ENCODE assay signal across 7 cellular contexts in the genomic region with DNA sequence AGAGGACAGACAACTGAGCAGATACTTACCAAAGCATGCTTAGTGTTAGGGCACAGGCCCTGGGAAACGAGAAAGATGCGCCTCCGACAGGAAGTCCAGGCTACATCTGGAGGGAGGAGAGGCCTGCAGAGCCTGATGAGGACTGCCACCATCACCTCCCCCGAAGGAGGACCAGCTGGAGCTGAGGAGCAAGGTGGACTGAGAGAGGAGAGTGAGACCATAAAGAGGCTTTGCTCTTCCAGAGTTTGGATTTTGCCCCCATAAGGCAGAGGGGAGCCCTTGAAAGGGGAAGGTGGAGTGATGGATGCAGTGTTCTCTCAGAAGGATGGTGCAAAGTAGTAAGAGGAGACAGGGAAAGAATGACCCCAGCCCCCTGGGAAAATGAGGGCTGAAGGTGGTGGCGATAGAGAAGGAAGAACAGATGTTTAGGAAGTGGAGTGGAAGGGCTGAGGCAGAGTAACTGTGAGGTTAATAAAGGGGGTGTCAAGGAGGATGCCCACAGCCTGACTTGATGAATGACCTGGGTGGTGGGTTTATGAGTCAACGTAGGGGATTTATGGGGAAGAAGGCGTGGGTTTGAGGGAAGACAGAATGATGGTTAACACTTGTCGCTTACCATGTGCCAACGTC. TPM values are rescaled to one million over a fixed set of nuclear protein-coding genes. Genes with fewer than 3 reads are reported as not detected.
DNase-seq lines count a peak whose midpoint lies in the region; ATAC-seq lines count a peak whose summit lies in the region.

No MANE protein-coding gene starts in this region.

- H3K27ac ChIP-seq in HUES6 (ENCODE audit: low read depth, low read length) = no peak overlapping the region; the same call in 1 of the 2 replicates

- H3K4me1 ChIP-seq in HUES6 (ENCODE audit: control insufficient read depth, insufficient read depth, low read length) (peaks cover 29% of the 10 kb centered on the region), iPS-15b (ENCODE audit: control insufficient read depth, insufficient read depth, low read length) (peaks cover 22% of the 10 kb centered on the region)

- no peaks in the 10 kb centered on the region for H3K27me3 Mint-ChIP-seq in activated CD8-positive, alpha-beta memory T cell treated with anti-CD3 and anti-CD28 coated beads, Interleukin-2, amount 10 ng/mL, durations not matched to agents 7 days and 5 days

- no peaks in the 10 kb centered on the region for H3K9me3 ChIP-seq in HUES6 (ENCODE audit: control insufficient read depth, insufficient read depth, low read depth, low read length)
- no peaks in the 10 kb centered on the region for H3K9me3 ChIP-seq in iPS-15b (ENCODE audit: control insufficient read depth, insufficient read depth, low read length)

- no peak overlapping the region for H3K27ac Mint-ChIP-seq in activated CD8-positive, alpha-beta memory T cell treated with anti-CD3 and anti-CD28 coated beads, Interleukin-2, amount 10 ng/mL, durations not matched to agents 7 days and 5 days

- CTCF ChIA-PET in activated CD8-positive, alpha-beta memory T cell treated with anti-CD3 and anti-CD28 coated beads, Interleukin-2, amount 10 ng/mL, durations not matched to agents 7 days and 5 days (lab: Charles Lee) = no interaction called here

- H3K36me3 ChIP-seq in HUES6 (ENCODE audit: control insufficient read depth, insufficient read depth, low read length) (peaks cover 4% of the 10 kb centered on the region; the same call in 1 of the 2 replicates), iPS-15b (ENCODE audit: control insufficient read depth, insufficient read depth, low read length) (no peaks in the 10 kb centered on the region)

- H3K9ac ChIP-seq in HUES6 (ENCODE audit: low read length) (peak overlapping the region; percentile 93), iPS-15b (ENCODE audit: low read depth, low read length) (peak overlapping the region; percentile 90)

- H3K4me3 Mint-ChIP-seq in activated CD8-positive, alpha-beta memory T cell treated with anti-CD3 and anti-CD28 coated beads, Interleukin-2, amount 10 ng/mL, durations not matched to agents 7 days and 5 days = no peak overlapping the region

- peaks cover 2% of the 10 kb centered on the region for H3K36me3 Mint-ChIP-seq in activated CD8-positive, alpha-beta memory T cell treated with anti-CD3 and anti-CD28 coated beads, Interleukin-2, amount 10 ng/mL, durations not matched to agents 7 days and 5 days

- peak; percentile 37 for DNase-seq in Daoy (ENCODE audit: low read depth)
- DNase-seq in activated CD8-positive, alpha-beta memory T cell treated with anti-CD3 and anti-CD28 coated beads, Interleukin-2, amount 10 ng/mL, durations not matched to agents 7 days and 5 days = peak; percentile 50
- DNase-seq in stimulated activated naive CD4-positive, alpha-beta T cell treated with Interleukin-2 at 50 U/mL for 16 hours (lab: John Stamatoyannopoulos, UW) = peak; percentile 13
- DNase-seq in cerebellar nuclear complex (lab: John Stamatoyannopoulos, UW) = no peak

- peaks cover 7% of the 10 kb centered on the region for H3K4me1 Mint-ChIP-seq in activated CD8-positive, alpha-beta memory T cell treated with anti-CD3 and anti-CD28 coated beads, Interleukin-2, amount 10 ng/mL, durations not matched to agents 7 days and 5 days

- ATAC-seq in activated CD8-positive, alpha-beta memory T cell treated with anti-CD3 and anti-CD28 coated beads, Interleukin-2, amount 10 ng/mL, durations not matched to agents 7 days and 5 days = no peak
- ATAC-seq in GM21390 (IDR thresholded peaks at IDR 0.05; ENCODE audit: unreplicated experiment) = no peak

- no peaks in the 10 kb centered on the region for H3K9me3 Mint-ChIP-seq in activated CD8-positive, alpha-beta memory T cell treated with anti-CD3 and anti-CD28 coated beads, Interleukin-2, amount 10 ng/mL, durations not matched to agents 7 days and 5 days (ENCODE audit: low read depth)

- no peaks in the 10 kb centered on the region for H3K27me3 ChIP-seq in HUES6 (ENCODE audit: control insufficient read depth, insufficient read depth, low read length)
- no peaks in the 10 kb centered on the region for H3K27me3 ChIP-seq in iPS-15b (ENCODE audit: control insufficient read depth, insufficient read depth, low read length)

- H3K4me3 ChIP-seq in HUES6 (ENCODE audit: low read depth, low read length) (peak overlapping the region; percentile 65), iPS-15b (ENCODE audit: low read depth, low read length) (peak overlapping the region; percentile 79)

RNA-seq across cellular contexts. Expression of gene SCAF4, which starts 1.1 kb away (rescaled TPM):
- total RNA-seq in Daoy (2014; rRNA removed; shearing (Covaris generic)) = 5.0 and 5.8 TPM in 2 replicates
- 10 to 100 TPM; 52.0 to 53.9 TPM for total RNA-seq in activated CD8-positive, alpha-beta memory T cell treated with anti-CD3 and anti-CD28 coated beads, Interleukin-2, amount 10 ng/mL, durations not matched to agents 7 days and 5 days

Comparison
In these comparisons a context has a peak if more than half of its experiments do, and no peak if none do; other contexts are left out.
1. DNase-seq: peak in Daoy (single experiment), activated CD8-positive, alpha-beta memory T cell treated with anti-CD3 and anti-CD28 coated beads, Interleukin-2, amount 10 ng/mL, durations not matched to agents 7 days and 5 days (single experiment) and stimulated activated naive CD4-positive, alpha-beta T cell treated with Interleukin-2 at 50 U/mL for 16 hours (single experiment); none in cerebellar nuclear complex (0 of 2).